ENCODE assay signal across 26 cellular contexts in genomic region chr7:24494832-24495231, GRCh38.
"Had no signal": no experiment of that assay in that cellular context is flagged by ENCODE, and none has a peak within 500 bp of the region (broad histone marks: within the 10 kb centered on the region; RNA-seq: fewer than 3 reads in every experiment).

No MANE protein-coding gene starts in this region.

- H3K27me3 ChIP-seq: adrenal gland, breast epithelium had no signal

- H3K4me3 Mint-ChIP-seq: activated CD4-positive, alpha-beta memory T cell treated with anti-CD3 and anti-CD28 coated beads, Interleukin-2, amount 10 ng/mL, durations not matched to agents 7 days and 5 days; activated CD4-positive, alpha-beta T cell treated with anti-CD3 and anti-CD28 coated beads, Interleukin-2, amount 10 ng/mL, durations not matched to agents 7 days and 5 days; activated naive CD8-positive, alpha-beta T cell treated with anti-CD3 and anti-CD28 coated beads, Interleukin-2, amount 10 ng/mL, durations not matched to agents 7 days and 5 days; activated T-cell treated with anti-CD3 and anti-CD28 coated beads, Interleukin-2, amount 50 U/mL, for 72 hours; T-cell had no signal

- H3K4me1 Mint-ChIP-seq: activated CD4-positive, alpha-beta memory T cell treated with anti-CD3 and anti-CD28 coated beads, Interleukin-2, amount 10 ng/mL, durations not matched to agents 7 days and 5 days; activated CD4-positive, alpha-beta T cell treated with anti-CD3 and anti-CD28 coated beads, Interleukin-2, amount 10 ng/mL, durations not matched to agents 7 days and 5 days; activated naive CD8-positive, alpha-beta T cell treated with anti-CD3 and anti-CD28 coated beads, Interleukin-2, amount 10 ng/mL, durations not matched to agents 7 days and 5 days; T-cell had no signal

- H3K36me3 ChIP-seq: adrenal gland, breast epithelium had no signal

- H3K27ac ChIP-seq: adrenal gland, breast epithelium, SK-N-MC had no signal

- H3K9me3 ChIP-seq: adrenal gland had no signal

- H3K4me3 ChIP-seq: adrenal gland, breast epithelium, SK-N-MC had no signal

- H3K9me3 Mint-ChIP-seq: activated CD4-positive, alpha-beta memory T cell treated with anti-CD3 and anti-CD28 coated beads, Interleukin-2, amount 10 ng/mL, durations not matched to agents 7 days and 5 days; activated CD4-positive, alpha-beta T cell treated with anti-CD3 and anti-CD28 coated beads, Interleukin-2, amount 10 ng/mL, durations not matched to agents 7 days and 5 days; activated naive CD8-positive, alpha-beta T cell treated with anti-CD3 and anti-CD28 coated beads, Interleukin-2, amount 10 ng/mL, durations not matched to agents 7 days and 5 days; activated T-cell treated with anti-CD3 and anti-CD28 coated beads, Interleukin-2, amount 50 U/mL, for 72 hours; activated T-helper 2 cell treated with anti-CD3 and anti-CD28 coated beads, Interferon-gamma antibody, Interleukin-2, Interleukin-4, amounts not matched to agents 10 μg/mL and 5 μg/mL and 100 μg/mL, durations not matched to agents 14 hours and 24 hours and 36 hours; T-cell had no signal

- H3K36me3 Mint-ChIP-seq: activated naive CD8-positive, alpha-beta T cell treated with anti-CD3 and anti-CD28 coated beads, Interleukin-2, amount 10 ng/mL, durations not matched to agents 7 days and 5 days; T-cell had no signal

- FAIRE-seq: TTC549 had no signal

- H3K4me1 ChIP-seq: adrenal gland, breast epithelium had no signal

- DNase-seq: activated CD4-positive, alpha-beta memory T cell treated with anti-CD3 and anti-CD28 coated beads, Interleukin-2, amount 10 ng/mL, durations not matched to agents 7 days and 5 days; activated CD4-positive, alpha-beta T cell treated with anti-CD3 and anti-CD28 coated beads, Interleukin-2, amount 10 ng/mL, durations not matched to agents 7 days and 5 days; activated CD4-positive, CD25-positive, alpha-beta regulatory T cell; activated gamma-delta T cell treated with Interleukin-2 at 50 U/mL for 16 hours; activated naive CD4-positive, alpha-beta T cell treated with anti-CD3 and anti-CD28 coated beads, Interleukin-2, amount 50 U/mL, for 16 hours; activated naive CD8-positive, alpha-beta T cell treated with anti-CD3 and anti-CD28 coated beads, Interleukin-2, amount 10 ng/mL, durations not matched to agents 7 days and 5 days; activated T-cell treated with anti-CD3 and anti-CD28 coated beads for 4 hours; activated T-cell treated with anti-CD3 and anti-CD28 coated beads, Interleukin-2, amount 50 U/mL, for 72 hours; adrenal gland; anterior cingulate cortex; caudate nucleus; NCI-H1092; NCI-H1417 treated with DMSO at 0.1 percent for 48 hours; NCI-H2029; NCI-H2107; NCI-H345; NCI-H510A; NCI-H526 treated with DMSO at 0.1 percent for 48 hours; NCI-H82; T-cell; T-helper 2 cell; T1000 had no signal

- H3K27ac Mint-ChIP-seq: activated CD4-positive, alpha-beta memory T cell treated with anti-CD3 and anti-CD28 coated beads, Interleukin-2, amount 10 ng/mL, durations not matched to agents 7 days and 5 days; activated CD4-positive, alpha-beta T cell treated with anti-CD3 and anti-CD28 coated beads, Interleukin-2, amount 10 ng/mL, durations not matched to agents 7 days and 5 days; activated naive CD8-positive, alpha-beta T cell treated with anti-CD3 and anti-CD28 coated beads, Interleukin-2, amount 10 ng/mL, durations not matched to agents 7 days and 5 days; activated T-cell treated with anti-CD3 and anti-CD28 coated beads, Interleukin-2, amount 50 U/mL, for 72 hours; activated T-helper 2 cell treated with anti-CD3 and anti-CD28 coated beads, Interferon-gamma antibody, Interleukin-2, Interleukin-4, amounts not matched to agents 10 μg/mL and 5 μg/mL and 100 μg/mL, durations not matched to agents 14 hours and 24 hours and 36 hours; T-cell had no signal
